ENCODE assay signal across 24 cellular contexts in the genomic region with DNA sequence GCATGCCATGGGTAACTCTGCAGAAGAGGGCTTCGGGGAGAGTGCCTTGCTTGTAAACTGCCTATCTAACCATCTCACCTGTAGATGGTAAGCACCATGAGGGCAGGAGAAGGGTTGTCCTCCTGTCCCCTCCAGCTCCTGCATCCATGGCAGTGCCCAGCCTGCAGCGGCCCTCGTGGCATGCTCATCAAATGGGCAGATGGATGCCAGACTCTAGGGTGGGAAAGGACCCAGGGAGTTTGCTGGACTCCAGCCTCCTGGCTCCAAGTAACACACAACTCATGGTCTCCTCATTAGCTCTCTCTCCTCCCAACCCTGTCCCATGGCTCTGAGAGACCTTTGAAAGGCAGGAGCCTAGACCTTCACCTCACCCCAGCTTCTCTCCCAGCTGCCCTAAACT. TPM values are rescaled to one million over a fixed set of nuclear protein-coding genes. Genes with fewer than 3 reads are reported as not detected.
DNase-seq lines count a peak whose midpoint lies in the region; ATAC-seq, FAIRE-seq and TF ChIP-seq lines count a peak whose summit lies in the region.
"Had no signal": no experiment of that assay in that cellular context is flagged by ENCODE, and none has a peak within 500 bp of the region (broad histone marks: within the 10 kb centered on the region; RNA-seq: fewer than 3 reads in every experiment).

No MANE protein-coding gene starts in this region.

- no peak overlapping the region for H3K9ac ChIP-seq in K562 (ENCODE audit: insufficient read depth in 1 of 2, low read depth in 2 of 2, low read length in 2 of 2)
- H3K9ac ChIP-seq: BLaER1 treated with 17β-estradiol and CSF1 and Interleukin-3, amounts not matched to agents 10 nM and 100 nM had no signal

- H3K4me3 ChIP-seq in K562 (no peak overlapping the region), tibial artery (no peak overlapping the region), HAP-1 (no peak overlapping the region)
- H3K4me3 ChIP-seq: BLaER1 treated with 17β-estradiol and CSF1 and Interleukin-3, amounts not matched to agents 10 nM and 100 nM; GM12878 had no signal

- no peak for TF ChIP-seq POLR2A in K562 (conservative IDR thresholded peaks at IDR 0.05)
- no peak for TF ChIP-seq POLR2A in erythroblast (IDR thresholded peaks at IDR 0.05; ENCODE audit: low read length)

- H2AFZ ChIP-seq in K562 (ENCODE audit: low read depth, low read length), result no peak overlapping the region

- BruUV-seq in K562 (replicated peaks; lab: Mats Ljungman, UMichigan), result no TSS peak

- H3K27ac ChIP-seq in K562 (ENCODE audit: extremely low read depth, low read depth, low read length), result no peak overlapping the region
- no peak overlapping the region for H3K27ac ChIP-seq in tibial artery
- H3K27ac ChIP-seq: BLaER1 treated with 17β-estradiol and CSF1 and Interleukin-3, amounts not matched to agents 10 nM and 100 nM; C4-2B had no signal

- POLR2A ChIA-PET in K562 (lab: Yijun Ruan, JAX), result no interaction called here

- H3K9me1 ChIP-seq in K562 (ENCODE audit: control insufficient read depth, insufficient read depth, low read length), result no peaks in the 10 kb centered on the region

- no peaks in the 10 kb centered on the region for H3K4me1 ChIP-seq in K562 (replicated peaks in 1 of 2; ENCODE audit: control insufficient read depth in 2 of 2, insufficient read depth in 2 of 2, low read length in 2 of 2)
- no peaks in the 10 kb centered on the region for H3K4me1 ChIP-seq in tibial artery
- no peaks in the 10 kb centered on the region for H3K4me1 ChIP-seq in HAP-1
- H3K4me1 ChIP-seq: BE2C, Caco-2 had no signal

- H4K20me1 ChIP-seq in K562 (replicated peaks; ENCODE audit: control insufficient read depth, insufficient read depth, low read length), result no peaks in the 10 kb centered on the region

- FAIRE-seq in K562 (lab: Jason Lieb, UNC), result no peak
- FAIRE-seq: A204.1, D721Med, G401.6, GM12878, GM12892, GM18507 had no signal

- ATAC-seq in K562, result no peak
- ATAC-seq: CD8-positive, alpha-beta T cell; GM12878 had no signal

- no peak for TF ChIP-seq RAD21 in K562 (CRISPR knock-in tag; conservative IDR thresholded peaks at IDR 0.05 in 1 of 2, IDR thresholded peaks at IDR 0.05 in 1 of 2)

- WGBS in K562 (ENCODE audit: insufficient coverage, low coverage, missing lambda C conversion rate), result 0% methylated on average over 3 of the region's 3 CpGs

- H3K36me3 ChIP-seq in K562 (ENCODE audit: control insufficient read depth, insufficient read depth, low read length), result no peaks in the 10 kb centered on the region
- H3K36me3 ChIP-seq in tibial artery, result no peaks in the 10 kb centered on the region
- H3K36me3 ChIP-seq in HAP-1 (replicated peaks), result no peaks in the 10 kb centered on the region
- H3K36me3 ChIP-seq: BE2C; BLaER1 treated with 17β-estradiol and CSF1 and Interleukin-3, amounts not matched to agents 10 nM and 100 nM had no signal

- TF ChIP-seq CTCF in K562 (IDR thresholded peaks at IDR 0.05 in 2 of 3, conservative IDR thresholded peaks at IDR 0.05 in 1 of 3; ENCODE audit: insufficient read depth in 2 of 3, low read depth in 1 of 3, low read length in 3 of 3) (no peak), tibial artery (IDR thresholded peaks at IDR 0.05) (no peak)

- no peaks in the 10 kb centered on the region for H3K9me3 ChIP-seq in K562 (replicated peaks; ENCODE audit: control insufficient read depth, insufficient read depth, low read depth, low read length)
- H3K9me3 ChIP-seq in tibial artery, result no peaks in the 10 kb centered on the region
- H3K9me3 ChIP-seq in HAP-1, result no peaks in the 10 kb centered on the region
- H3K9me3 ChIP-seq: BE2C; BLaER1 treated with 17β-estradiol and CSF1 and Interleukin-3, amounts not matched to agents 10 nM and 100 nM; Caco-2 had no signal

- no peak overlapping the region for H3K4me2 ChIP-seq in K562 (ENCODE audit: insufficient read depth, low read length)

- CTCF ChIA-PET in K562 (lab: Yijun Ruan, JAX; ENCODE audit: low intra/inter-chr PET ratio), result no interaction called here

- in situ Hi-C loops in K562 (cut with MboI), result no loop called here
- in situ Hi-C loops in HAP-1 (cut with MboI; ENCODE audit: low sequenced_read_pairs), result no loop called here

- DNase-seq in K562 (ENCODE audit: extremely low read depth in 1 of 4, low spot score in 3 of 4) (no peak), islet precursor cell (peak; percentile 32), mesenteric fat pad (ENCODE audit: low spot score) (peak; percentile 57), tibial artery (no peak), NAMALWA (ENCODE audit: low spot score) (no peak), erythroblast (lab: John Stamatoyannopoulos, UW) (no peak), HAP-1 (ENCODE audit: low spot score in 2 of 2) (no peak)
- DNase-seq: 8988T; ACHN; BE2C; Caco-2; Calu3; CD4-positive, alpha-beta T cell; CD8-positive, alpha-beta T cell; DMS79 treated with DMSO at 0.1 percent for 48 hours; GF-D8 had no signal

- TF ChIP-seq EP300 in K562 (IDR thresholded peaks at IDR 0.05; ENCODE audit: low read length), result no peak

- H3K79me2 ChIP-seq in K562 (ENCODE audit: control insufficient read depth, insufficient read depth, low read length), result no peaks in the 10 kb centered on the region

- intact Hi-C loops in K562 (cut with micrococcal nuclease) (no loop called here), tibial artery (cut with DNase I; ENCODE audit: low total_unique reads) (no loop called here)

- H3K27me3 ChIP-seq in K562 (ENCODE audit: control insufficient read depth in 2 of 2, insufficient read depth in 2 of 2, low read length in 2 of 2) (peaks cover 0 to 22% of the 10 kb centered on the region in 2 experiments; a peak in 2 of 5 replicates), tibial artery (peaks cover 0 to 36% of the 10 kb centered on the region in 2 donors), HAP-1 (ENCODE audit: low read depth) (no peaks in the 10 kb centered on the region; the same call in 1 of the 2 replicates)
- H3K27me3 ChIP-seq: BE2C had no signal

TF ChIP-seq in K562, 482 proteins besides CTCF, POLR2A, EP300 and RAD21:
- TF ChIP-seq ZNF316 (IDR thresholded peaks at IDR 0.05), result 0 out of 2 replicates have a peak, but pooled peaks have one; percentile 3
- TF ChIP-seq TAF1 (IDR thresholded peaks at IDR 0.05; ENCODE audit: control insufficient read depth, extremely low read depth, insufficient read depth, low read length, severe bottlenecking), result no peak
- no peak for TF ChIP-seq TOE1 (IDR thresholded peaks at IDR 0.05; ENCODE audit: borderline replicate concordance)
- no peak for TF ChIP-seq TOE1 (CRISPR knock-in tag; IDR thresholded peaks at IDR 0.05; ENCODE audit: borderline replicate concordance, low read depth)
- TF ChIP-seq ETV1 (tag; conservative IDR thresholded peaks at IDR 0.05; ENCODE audit: low read depth), result no peak
- TF ChIP-seq ELF4 (CRISPR knock-in tag; IDR thresholded peaks at IDR 0.05), result no peak

RNA-seq across cellular contexts. Expression of gene CRMP1, which starts 29.7 kb away (rescaled TPM):
- total RNA-seq in K562 (2011; cell fraction: chromatin; rRNA removed; ENCODE audit: low replicate concordance), result not detected in 2 replicates
- not detected in 2 replicates for total RNA-seq in K562 (2011; cell fraction: nucleolus; rRNA removed)
- total RNA-seq in K562 (2011; cell fraction: nucleoplasm; rRNA removed), result not detected in 2 replicates
- total RNA-seq in K562 (2014; rRNA removed), result not detected in 2 replicates
- total RNA-seq in K562 (2014; rRNA removed; fragmentation: Illumina TruSeq; extraction: Trizol), result not detected in 2 replicates
- not detected in 2 replicates for total RNA-seq in K562 (2015; rRNA removed; fragmentation: Illumina TruSeq; extraction: Trizol)
- 0.04 and 0.13 TPM in 2 replicates for total RNA-seq in K562 (2021)
- not detected in 2 replicates for polyA plus RNA-seq in K562 (2011; rRNA removed)
- not detected in 2 replicates for polyA plus RNA-seq in K562 (2011; cell fraction: cytosol; rRNA removed)
- polyA plus RNA-seq in K562 (2011; cell fraction: nucleus; rRNA removed), result not detected in 2 replicates
- polyA plus RNA-seq in K562 (2012), result 0.47 and 1.8 TPM in 2 replicates
- not detected in 2 replicates for polyA plus RNA-seq in K562 (2014; fragmentation: Illumina TruSeq; extraction: Trizol)
- polyA plus RNA-seq in K562 (2014; fragmentation: Nextera tagmentation; extraction: Ambion mirVana), result under 1 TPM in 1 of 2 experiments, not detected in 1; 0.03 TPM
- polyA plus RNA-seq in K562 (2014; rRNA removed), result not detected in 2 replicates
- not detected in 2 replicates for polyA minus RNA-seq in K562 (2011; rRNA and poly(A)+ RNA removed)
- not detected in 2 replicates for polyA minus RNA-seq in K562 (2011; cell fraction: cytosol; rRNA and poly(A)+ RNA removed)
- not detected in 2 replicates for polyA minus RNA-seq in K562 (2011; cell fraction: nucleus; rRNA and poly(A)+ RNA removed)
- total RNA-seq in mesenteric fat pad, result 0.16 TPM
- total RNA-seq: Caco-2; Calu3; CD4-positive, alpha-beta T cell; CD8-positive, alpha-beta T cell had no signal

Comparison
In these comparisons a context has a peak if more than half of its experiments do, and no peak if none do; other contexts are left out.
1. DNase-seq: peak in islet precursor cell (single experiment) and mesenteric fat pad (single experiment); none in K562 (0 of 4), tibial artery (0 of 2), NAMALWA (single experiment), erythroblast (0 of 2) and HAP-1 (0 of 2).